ENCODE assay signal across 8 cellular contexts in the genomic region with DNA sequence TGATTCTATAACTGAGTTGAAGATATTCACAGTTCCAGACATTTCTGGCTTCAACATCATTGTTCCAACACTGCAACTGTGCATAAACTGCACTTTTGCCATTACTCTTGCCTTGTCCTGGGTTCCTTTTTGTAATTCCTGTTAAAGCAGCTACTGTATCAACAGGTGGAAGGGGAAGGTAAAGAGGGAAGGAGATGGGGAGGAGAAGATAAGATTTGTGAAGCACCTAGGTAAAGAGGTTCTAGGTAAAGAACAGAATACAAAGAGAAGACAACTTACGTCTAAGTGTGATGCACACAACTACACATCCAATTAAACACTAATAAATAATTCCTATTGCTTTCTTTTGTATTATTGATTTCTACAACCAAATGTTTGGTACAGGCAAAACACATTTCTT. TPM values are rescaled to one million over a fixed set of nuclear protein-coding genes. Genes with fewer than 3 reads are reported as not detected.
"Had no signal": no experiment of that assay in that cellular context is flagged by ENCODE, and none has a peak within 500 bp of the region (broad histone marks: within the 10 kb centered on the region; RNA-seq: fewer than 3 reads in every experiment).

No MANE protein-coding gene starts in this region.

- H3K9me3 Mint-ChIP-seq: H9, HFFc6, IgD-negative memory B cell had no signal

- FAIRE-seq: HTR-8/SVneo had no signal

- DNase-seq: GM23248, GOT3, H9, HCEC 1CT, HFFc6, KBM-7 had no signal

- H3K4me3 Mint-ChIP-seq: H9, HFFc6, IgD-negative memory B cell had no signal

- H2AFZ ChIP-seq: GM23248 had no signal

- H3K27me3 Mint-ChIP-seq: IgD-negative memory B cell had no signal

- H3K9ac ChIP-seq: GM23248 had no signal

- H3K27ac Mint-ChIP-seq: H9, HFFc6 had no signal

- H3K4me3 ChIP-seq: GM23248 had no signal

- H3K27ac ChIP-seq: GM23248 had no signal

RNA-seq across cellular contexts. Expression of a gene that starts 36.2 kb away (rescaled TPM):
- total RNA-seq: GM23248 had no signal

RNA-seq across cellular contexts. Expression of a gene that starts 43.4 kb away (rescaled TPM):
- polyA plus RNA-seq: GM23248, IgD-negative memory B cell had no signal
